26 cellular contexts compared by ENCODE assay signal in genomic region chrX:119583431-119584059, GRCh38. TPM values are rescaled to one million over a fixed set of nuclear protein-coding genes. Genes with fewer than 3 reads are reported as not detected.
DNase-seq lines count a peak whose midpoint lies in the region; ATAC-seq, FAIRE-seq and TF ChIP-seq lines count a peak whose summit lies in the region.
"Had no signal": no experiment of that assay in that cellular context is flagged by ENCODE, and none has a peak within 500 bp of the region (broad histone marks: within the 10 kb centered on the region; RNA-seq: fewer than 3 reads in every experiment).

No MANE protein-coding gene starts in this region.

- H3K4me1 Mint-ChIP-seq in activated CD4-positive, alpha-beta T cell treated with anti-CD3 and anti-CD28 coated beads for 36 hours, result peaks cover 11% of the 10 kb centered on the region
- peaks cover 7% of the 10 kb centered on the region for H3K4me1 Mint-ChIP-seq in stimulated activated naive CD8-positive, alpha-beta T cell treated with anti-CD3 and anti-CD28 coated beads, Interleukin-15, amount 100 ng/mL, for 72 hours
- peaks cover 1% of the 10 kb centered on the region for H3K4me1 Mint-ChIP-seq in astrocyte (ENCODE audit: low read depth, unreplicated experiment)
- H3K4me1 Mint-ChIP-seq: neural progenitor cell had no signal

- H3K4me3 ChIP-seq in astrocyte (ENCODE audit: insufficient read depth, low read depth, low read length), result no peak overlapping the region
- H3K4me3 ChIP-seq: dorsolateral prefrontal cortex, hepatocyte, mucosa of descending colon, neural progenitor cell, stomach had no signal

- no peak overlapping the region for H3K9ac ChIP-seq in astrocyte (ENCODE audit: low read length)
- H3K9ac ChIP-seq: neural progenitor cell had no signal

- no peaks in the 10 kb centered on the region for H4K20me1 ChIP-seq in astrocyte (ENCODE audit: insufficient read depth, low read length)

- peak; percentile 82 for FAIRE-seq in astrocyte (lab: Jason Lieb, UNC)

- no peaks in the 10 kb centered on the region for H3K36me3 ChIP-seq in astrocyte (ENCODE audit: insufficient read depth, low read length)
- H3K36me3 ChIP-seq: BE2C had no signal

- no peaks in the 10 kb centered on the region for H3K27me3 ChIP-seq in astrocyte (ENCODE audit: insufficient read depth, low read length)
- H3K27me3 ChIP-seq in foreskin keratinocyte, result no peaks in the 10 kb centered on the region
- H3K27me3 ChIP-seq: BE2C, hepatocyte, neural progenitor cell, stomach had no signal

- H3K4me1 ChIP-seq in astrocyte (ENCODE audit: insufficient read depth, low read length) (no peaks in the 10 kb centered on the region), foreskin keratinocyte (no peaks in the 10 kb centered on the region)
- H3K4me1 ChIP-seq: BE2C, neural progenitor cell, stomach had no signal

- CTCF ChIA-PET in activated CD4-positive, alpha-beta T cell treated with anti-CD3 and anti-CD28 coated beads for 36 hours (lab: Charles Lee), result interaction anchor here (0.6 to 1.1 kb wide), 5 partner anchors 19 to 288 kb away, joined by 3 to 4 read pairs (median 3); partner anchors contain the start of genes NDUFA1 and RNF113A

- no peak overlapping the region for H3K4me2 ChIP-seq in astrocyte (ENCODE audit: low read length)
- H3K4me2 ChIP-seq: hepatocyte, neural progenitor cell had no signal

- H2AFZ ChIP-seq in astrocyte (ENCODE audit: low read depth, low read length), result no peak overlapping the region
- H2AFZ ChIP-seq: hepatocyte, neural progenitor cell had no signal

- H3K9me3 Mint-ChIP-seq in activated CD4-positive, alpha-beta T cell treated with anti-CD3 and anti-CD28 coated beads for 36 hours (ENCODE audit: low read depth), result no peaks in the 10 kb centered on the region
- no peaks in the 10 kb centered on the region for H3K9me3 Mint-ChIP-seq in stimulated activated naive CD8-positive, alpha-beta T cell treated with anti-CD3 and anti-CD28 coated beads, Interleukin-15, amount 100 ng/mL, for 72 hours
- H3K9me3 Mint-ChIP-seq in astrocyte (ENCODE audit: unreplicated experiment), result no peaks in the 10 kb centered on the region
- H3K9me3 Mint-ChIP-seq: activated T-helper 2 cell treated with anti-CD3 and anti-CD28 coated beads, Interferon-gamma antibody, Interleukin-2, Interleukin-4, amounts not matched to agents 10 μg/mL and 5 μg/mL and 100 μg/mL, durations not matched to agents 14 hours and 24 hours and 36 hours; neural progenitor cell; type B pancreatic cell had no signal

- peak; percentile 65 for ATAC-seq in activated CD4-positive, alpha-beta T cell treated with anti-CD3 and anti-CD28 coated beads for 36 hours
- peak; percentile 55 for ATAC-seq in stimulated activated naive CD8-positive, alpha-beta T cell treated with anti-CD3 and anti-CD28 coated beads, Interleukin-15, Interleukin-2, amounts not matched to agents 100 U/mL and 50 U/mL, for 24 hours
- ATAC-seq in stimulated activated naive CD8-positive, alpha-beta T cell treated with anti-CD3 and anti-CD28 coated beads, Interleukin-15, amount 100 ng/mL, for 72 hours, result no peak
- no peak for ATAC-seq in foreskin keratinocyte
- ATAC-seq in activated CD4-positive, CD25-positive, alpha-beta regulatory T cell treated with anti-CD3 and anti-CD28 coated beads, Interleukin-2, amount 50 U/mL, for 24 hours, result no peak
- ATAC-seq: mucosa of descending colon had no signal

- intact Hi-C loops in activated CD4-positive, alpha-beta T cell treated with anti-CD3 and anti-CD28 coated beads for 36 hours (cut with DNase I, micrococcal nuclease), result no loop called here

- peaks cover 4% of the 10 kb centered on the region for H3K36me3 Mint-ChIP-seq in activated CD4-positive, alpha-beta T cell treated with anti-CD3 and anti-CD28 coated beads for 36 hours (ENCODE audit: low read depth)
- H3K36me3 Mint-ChIP-seq in astrocyte (ENCODE audit: low read depth, unreplicated experiment), result no peaks in the 10 kb centered on the region
- H3K36me3 Mint-ChIP-seq: neural progenitor cell, type B pancreatic cell had no signal

- no peaks in the 10 kb centered on the region for H3K27me3 Mint-ChIP-seq in activated CD4-positive, alpha-beta T cell treated with anti-CD3 and anti-CD28 coated beads for 36 hours
- no peaks in the 10 kb centered on the region for H3K27me3 Mint-ChIP-seq in stimulated activated naive CD8-positive, alpha-beta T cell treated with anti-CD3 and anti-CD28 coated beads, Interleukin-15, amount 100 ng/mL, for 72 hours
- no peaks in the 10 kb centered on the region for H3K27me3 Mint-ChIP-seq in astrocyte (ENCODE audit: low read depth, unreplicated experiment)
- H3K27me3 Mint-ChIP-seq: type B pancreatic cell had no signal

- H3K79me2 ChIP-seq in astrocyte (ENCODE audit: insufficient read depth, low read length), result peaks cover 4% of the 10 kb centered on the region
- H3K79me2 ChIP-seq: hepatocyte had no signal

- TF ChIP-seq CTCF in astrocyte (IDR thresholded peaks at IDR 0.05; ENCODE audit: insufficient read depth, low read depth, low read length), result no peak
- TF ChIP-seq CTCF in foreskin keratinocyte (conservative IDR thresholded peaks at IDR 0.05), result no peak

- H3K27ac ChIP-seq in astrocyte (ENCODE audit: low read depth, low read length) (no peak overlapping the region), foreskin keratinocyte (no peak overlapping the region)
- H3K27ac ChIP-seq: 22Rv1, dorsolateral prefrontal cortex, epithelial cell of prostate, hepatocyte, neural progenitor cell, stomach had no signal

- DNase-seq in activated CD4-positive, alpha-beta T cell treated with anti-CD3 and anti-CD28 coated beads for 36 hours, result peak; percentile 23
- DNase-seq in activated CD4-positive, alpha-beta T cell treated with anti-CD3 and anti-CD28 coated beads, Interleukin-2, amount 50 U/mL, for 1 hour, result no peak
- DNase-seq in stimulated activated naive CD8-positive, alpha-beta T cell treated with anti-CD3 and anti-CD28 coated beads, Interleukin-15, Interleukin-2, amounts not matched to agents 100 U/mL and 50 U/mL, for 24 hours, result no peak
- no peak for DNase-seq in stimulated activated naive CD8-positive, alpha-beta T cell treated with anti-CD3 and anti-CD28 coated beads, Interleukin-15, amount 100 ng/mL, for 72 hours
- DNase-seq in astrocyte (ENCODE audit: low read depth) (no peak), foreskin keratinocyte (no peak), NCI-H1105 treated with DMSO at 0.1 percent for 48 hours (lab: John Stamatoyannopoulos, UW) (no peak)
- DNase-seq: activated CD8-positive, alpha-beta memory T cell treated with anti-CD3 and anti-CD28 coated beads for 24 hours; amygdala; BE2C; caudate nucleus; dorsolateral prefrontal cortex; EL; mucosa of descending colon; NCI-H146; NCI-H748 treated with DMSO at 0.1 percent for 48 hours; OCI-M1; stimulated activated CD4-positive, alpha-beta T cell treated with anti-CD3 and anti-CD28 coated beads, Interleukin-2, amount 100 ng/mL, for 24 hours; stomach had no signal

- H3K9me3 ChIP-seq in astrocyte (ENCODE audit: insufficient read depth, low read depth, low read length), result no peaks in the 10 kb centered on the region
- H3K9me3 ChIP-seq: BE2C, mucosa of descending colon, stomach had no signal

- H3K27ac Mint-ChIP-seq in activated CD4-positive, alpha-beta T cell treated with anti-CD3 and anti-CD28 coated beads for 36 hours, result peak overlapping the region; percentile 58
- peak overlapping the region in 1 of 2 donors; percentile 83 for H3K27ac Mint-ChIP-seq in stimulated activated naive CD8-positive, alpha-beta T cell treated with anti-CD3 and anti-CD28 coated beads, Interleukin-15, amount 100 ng/mL, for 72 hours
- H3K27ac Mint-ChIP-seq in astrocyte (ENCODE audit: unreplicated experiment), result no peak overlapping the region
- H3K27ac Mint-ChIP-seq: activated T-helper 2 cell treated with anti-CD3 and anti-CD28 coated beads, Interferon-gamma antibody, Interleukin-2, Interleukin-4, amounts not matched to agents 10 μg/mL and 5 μg/mL and 100 μg/mL, durations not matched to agents 14 hours and 24 hours and 36 hours; neural progenitor cell; type B pancreatic cell had no signal

- H3K4me3 Mint-ChIP-seq in activated CD4-positive, alpha-beta T cell treated with anti-CD3 and anti-CD28 coated beads for 36 hours, result no peak overlapping the region
- no peak overlapping the region for H3K4me3 Mint-ChIP-seq in stimulated activated naive CD8-positive, alpha-beta T cell treated with anti-CD3 and anti-CD28 coated beads, Interleukin-15, amount 100 ng/mL, for 72 hours
- no peak overlapping the region for H3K4me3 Mint-ChIP-seq in astrocyte (ENCODE audit: unreplicated experiment)
- H3K4me3 Mint-ChIP-seq: neural progenitor cell, type B pancreatic cell had no signal

- POLR2A ChIA-PET in activated CD4-positive, alpha-beta T cell treated with anti-CD3 and anti-CD28 coated beads for 36 hours (lab: Charles Lee), result interaction anchor here (1.1 kb wide), 3 partner anchors 9 to 208 kb away, joined by 3 to 4 read pairs (median 3); partner anchors contain the start of genes NKRF, RPL39 and UBE2A

RNA-seq across cellular contexts. Expression of gene UBE2A, which starts 9.2 kb away (rescaled TPM):
- total RNA-seq in activated CD4-positive, alpha-beta T cell treated with anti-CD3 and anti-CD28 coated beads for 36 hours, result 10 to 100 TPM; 49.2 to 67.9 TPM
- total RNA-seq in astrocyte (75.9 and 78.9 TPM in 2 replicates), foreskin keratinocyte (59.0 and 59.4 TPM in 2 replicates)
- polyA plus RNA-seq in foreskin keratinocyte, result 61.2 and 65.4 TPM in 2 replicates

RNA-seq across cellular contexts. Expression of gene STEEP1, which starts 18.3 kb away (rescaled TPM):
- total RNA-seq in activated CD4-positive, alpha-beta T cell treated with anti-CD3 and anti-CD28 coated beads for 36 hours, result 10 to 100 TPM; 21.3 to 21.7 TPM
- 19.2 and 22.1 TPM in 2 replicates for total RNA-seq in astrocyte
- 26.2 and 26.5 TPM in 2 replicates for total RNA-seq in foreskin keratinocyte
- 12.6 and 13.9 TPM in 2 replicates for polyA plus RNA-seq in foreskin keratinocyte

RNA-seq across cellular contexts. Expression of gene NKRF, which starts 22.7 kb away (rescaled TPM):
- 10 to 100 TPM; 23.8 to 25.0 TPM for total RNA-seq in activated CD4-positive, alpha-beta T cell treated with anti-CD3 and anti-CD28 coated beads for 36 hours
- 10.8 and 11.6 TPM in 2 replicates for total RNA-seq in astrocyte
- total RNA-seq in foreskin keratinocyte, result 12.8 and 13.8 TPM in 2 replicates
- polyA plus RNA-seq in foreskin keratinocyte, result 5.4 and 6.5 TPM in 2 replicates

Comparison
In these comparisons a context has a peak if more than half of its experiments do, and no peak if none do; other contexts are left out.
1. ATAC-seq: peak in activated CD4-positive, alpha-beta T cell treated with anti-CD3 and anti-CD28 coated beads for 36 hours (single experiment) and stimulated activated naive CD8-positive, alpha-beta T cell treated with anti-CD3 and anti-CD28 coated beads, Interleukin-15, Interleukin-2, amounts not matched to agents 100 U/mL and 50 U/mL, for 24 hours (single experiment); none in stimulated activated naive CD8-positive, alpha-beta T cell treated with anti-CD3 and anti-CD28 coated beads, Interleukin-15, amount 100 ng/mL, for 72 hours (single experiment), foreskin keratinocyte (single experiment) and activated CD4-positive, CD25-positive, alpha-beta regulatory T cell treated with anti-CD3 and anti-CD28 coated beads, Interleukin-2, amount 50 U/mL, for 24 hours (0 of 2).